ENCODE assay signal across 8 cellular contexts in the genomic region with DNA sequence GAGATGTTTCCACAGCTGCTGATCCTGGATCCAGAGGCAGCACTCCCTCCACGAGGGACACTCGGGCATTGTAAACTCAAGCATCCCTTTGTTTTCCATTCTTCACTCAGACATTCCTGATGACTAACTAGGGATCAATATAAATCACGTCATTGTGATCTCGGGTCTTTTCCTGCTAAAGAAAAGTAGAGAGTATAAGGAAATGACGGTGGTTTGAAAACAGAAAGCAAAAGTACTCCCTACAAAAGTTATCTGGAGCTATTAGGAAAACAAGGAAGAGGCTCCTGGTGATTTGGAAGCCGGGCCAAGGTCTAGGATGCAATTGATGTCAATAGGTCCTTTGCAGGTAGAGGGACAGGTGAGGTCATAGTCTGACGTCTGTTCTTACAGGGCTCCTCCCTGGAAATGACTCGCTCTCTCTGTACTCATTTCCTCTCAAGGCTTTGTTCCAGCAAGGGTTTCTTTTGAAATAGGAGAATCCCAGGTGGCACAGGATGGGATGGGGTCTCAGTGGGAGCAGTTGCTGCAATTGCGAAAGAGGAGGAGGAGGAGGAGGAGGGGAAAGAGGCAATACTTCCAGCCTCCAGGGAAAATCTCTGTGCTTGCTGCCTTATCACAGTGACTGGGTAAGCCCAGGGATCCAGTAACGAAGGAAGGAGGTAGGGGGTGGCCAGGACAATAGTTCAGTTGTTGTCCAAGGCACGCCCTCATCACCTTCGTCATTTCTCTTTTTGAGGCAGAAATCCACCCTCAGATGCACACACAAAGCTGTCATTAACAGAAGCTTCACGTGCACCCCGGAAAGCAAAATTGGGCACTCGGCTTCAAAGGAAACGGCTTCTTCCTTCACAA.
DNase-seq lines count a peak whose midpoint lies in the region; ATAC-seq, FAIRE-seq and TF ChIP-seq lines count a peak whose summit lies in the region.

No MANE protein-coding gene starts in this region.

- no peaks in the 10 kb centered on the region for H3K9me3 Mint-ChIP-seq in stimulated activated naive B cell treated with anti-CD40 and anti-IgM and Interleukin-4, amounts not matched to agents 10 μg/mL and 1 μg/mL and 100 μg/mL, for 72 hours

- H3K4me3 ChIP-seq in astrocyte of the spinal cord (ENCODE audit: low read depth, low read length) (peak overlapping the region; percentile 39), keratinocyte (ENCODE audit: control insufficient read depth in 2 of 3, extremely low read depth in 1 of 3, insufficient read depth in 2 of 3, low read depth in 1 of 3, low read length in 3 of 3) (peak overlapping the region in 2 of 3 experiments; percentile 37 to 50)

- peak; percentile 83 for FAIRE-seq in keratinocyte (lab: Jason Lieb, UNC)

- ATAC-seq in stimulated activated naive B cell treated with anti-CD40 and anti-IgM and Interleukin-4, amounts not matched to agents 10 μg/mL and 1 μg/mL and 100 μg/mL, for 72 hours (replicated peaks): peak; percentile 71 to 79
- no peak for ATAC-seq in HG02852 (IDR thresholded peaks at IDR 0.05; ENCODE audit: unreplicated experiment)

- no peaks in the 10 kb centered on the region for H3K79me2 ChIP-seq in keratinocyte (ENCODE audit: control insufficient read depth, insufficient read depth, low read length)

- no peaks in the 10 kb centered on the region for H3K27me3 Mint-ChIP-seq in stimulated activated naive B cell treated with anti-CD40 and anti-IgM and Interleukin-4, amounts not matched to agents 10 μg/mL and 1 μg/mL and 100 μg/mL, for 72 hours

- peak overlapping the region; percentile 95 for H3K27ac Mint-ChIP-seq in stimulated activated naive B cell treated with anti-CD40 and anti-IgM and Interleukin-4, amounts not matched to agents 10 μg/mL and 1 μg/mL and 100 μg/mL, for 72 hours

- in situ Hi-C loops in astrocyte of the spinal cord (cut with HindIII; ENCODE audit: low sequenced_read_pairs): no loop called here

- peaks cover 22 to 42% of the 10 kb centered on the region in 2 donors for H3K4me1 Mint-ChIP-seq in stimulated activated naive B cell treated with anti-CD40 and anti-IgM and Interleukin-4, amounts not matched to agents 10 μg/mL and 1 μg/mL and 100 μg/mL, for 72 hours

- H3K27me3 ChIP-seq in keratinocyte (ENCODE audit: control insufficient read depth, extremely low read depth, insufficient read depth, low read length): no peaks in the 10 kb centered on the region

- peak overlapping the region; percentile 66 for H3K9ac ChIP-seq in keratinocyte (ENCODE audit: control insufficient read depth, extremely low read depth, insufficient read depth, low read length)

- TF ChIP-seq CTCF in astrocyte of the spinal cord (IDR thresholded peaks at IDR 0.05; ENCODE audit: low read depth, low read length): no peak
- TF ChIP-seq CTCF in keratinocyte (optimal IDR thresholded peaks at IDR 0.05 in 1 of 3, IDR thresholded peaks at IDR 0.05 in 1 of 3, conservative IDR thresholded peaks at IDR 0.05 in 1 of 3; ENCODE audit: extremely low read depth in 1 of 3, insufficient read depth in 2 of 3, low read length in 3 of 3): peak in 1 of 3 experiments; percentile 20

- peak overlapping the region; percentile 83 for H3K27ac ChIP-seq in keratinocyte (ENCODE audit: control insufficient read depth, insufficient read depth, low read length)

- DNase-seq in activated CD8-positive, alpha-beta memory T cell treated with anti-CD3 and anti-CD28 coated beads, Interleukin-2, amount 50 U/mL, for 1 hour (ENCODE audit: extremely low read depth): peak; percentile 4
- DNase-seq in activated CD8-positive, alpha-beta memory T cell treated with anti-CD3 and anti-CD28 coated beads, Interleukin-2, amount 50 U/mL, for 48 hours: no peak
- peak; percentile 91 for DNase-seq in NCI-H2171 treated with DMSO at 0.1 percent for 48 hours (lab: John Stamatoyannopoulos, UW)
- peak; percentile 69 for DNase-seq in astrocyte of the spinal cord (ENCODE audit: low read depth, low spot score)
- DNase-seq in keratinocyte (ENCODE audit: low read depth, low spot score): peak; percentile 93
- no peak for DNase-seq in stimulated activated naive B cell treated with anti-CD40 and anti-IgM and Interleukin-4, amounts not matched to agents 10 μg/mL and 1 μg/mL and 100 μg/mL, for 72 hours
- no peak for DNase-seq in ureter (ENCODE audit: low spot score)

- no peaks in the 10 kb centered on the region for H3K36me3 Mint-ChIP-seq in stimulated activated naive B cell treated with anti-CD40 and anti-IgM and Interleukin-4, amounts not matched to agents 10 μg/mL and 1 μg/mL and 100 μg/mL, for 72 hours

- H3K36me3 ChIP-seq in keratinocyte (ENCODE audit: control insufficient read depth in 2 of 2, extremely low read depth in 1 of 2, insufficient read depth in 2 of 2, low read length in 2 of 2): no peaks in the 10 kb centered on the region

- no peaks in the 10 kb centered on the region for H3K9me3 ChIP-seq in keratinocyte (ENCODE audit: control insufficient read depth, low read depth, low read length)

- H2AFZ ChIP-seq in keratinocyte (ENCODE audit: control insufficient read depth, low read length): peak overlapping the region; percentile 24

- H3K4me3 Mint-ChIP-seq in stimulated activated naive B cell treated with anti-CD40 and anti-IgM and Interleukin-4, amounts not matched to agents 10 μg/mL and 1 μg/mL and 100 μg/mL, for 72 hours: peak overlapping the region; percentile 85

- dilution Hi-C loops in keratinocyte (cut with MboI; ENCODE audit: extremely low pct_ligation_motif_present, low sequenced_read_pairs): no loop called here

- peaks cover 20% of the 10 kb centered on the region for H3K4me1 ChIP-seq in keratinocyte (ENCODE audit: control insufficient read depth, extremely low read depth, insufficient read depth, low read length)

- peak overlapping the region; percentile 72 for H3K4me2 ChIP-seq in keratinocyte (ENCODE audit: control insufficient read depth, extremely low read depth, insufficient read depth, low read depth, low read length)

- no peaks in the 10 kb centered on the region for H3K9me1 ChIP-seq in keratinocyte (ENCODE audit: control insufficient read depth, extremely low read depth, insufficient read depth, low read length)

- H4K20me1 ChIP-seq in keratinocyte (ENCODE audit: control insufficient read depth, extremely low read depth, insufficient read depth, low read length): no peaks in the 10 kb centered on the region

Comparison
In these comparisons a context has a peak if more than half of its experiments do, and no peak if none do; other contexts are left out.
1. DNase-seq: peak in activated CD8-positive, alpha-beta memory T cell treated with anti-CD3 and anti-CD28 coated beads, Interleukin-2, amount 50 U/mL, for 1 hour (single experiment), NCI-H2171 treated with DMSO at 0.1 percent for 48 hours (single experiment), astrocyte of the spinal cord (single experiment) and keratinocyte (single experiment); none in activated CD8-positive, alpha-beta memory T cell treated with anti-CD3 and anti-CD28 coated beads, Interleukin-2, amount 50 U/mL, for 48 hours (single experiment), stimulated activated naive B cell treated with anti-CD40 and anti-IgM and Interleukin-4, amounts not matched to agents 10 μg/mL and 1 μg/mL and 100 μg/mL, for 72 hours (single experiment) and ureter (single experiment).